In the genomic region with DNA sequence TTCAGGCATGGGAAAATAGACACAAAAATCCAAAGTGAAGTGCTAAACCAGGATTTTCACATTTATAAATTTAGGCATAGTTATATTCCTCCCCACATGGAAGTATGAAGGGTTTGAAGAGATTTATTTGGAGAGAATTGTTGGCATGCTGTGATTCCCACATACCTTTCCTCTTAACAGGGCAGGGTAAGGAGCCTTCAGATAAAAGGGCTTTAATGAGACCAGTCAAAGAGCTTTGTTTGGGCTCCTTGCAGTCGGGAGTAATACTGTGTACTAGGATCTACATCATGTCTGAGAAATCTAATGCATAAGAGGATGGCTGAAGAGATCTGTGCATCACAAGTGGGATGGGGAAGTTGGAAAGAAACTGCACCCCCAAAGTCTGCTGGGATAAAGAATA, we compare ENCODE assay signal across 18 cellular contexts.
A peak's percentile ranks its signal among the peaks of the same experiment; 100 is the strongest.
DNase-seq lines count a peak whose midpoint lies in the region; ATAC-seq and TF ChIP-seq lines count a peak whose summit lies in the region.
"Had no signal": no experiment of that assay in that cellular context is flagged by ENCODE, and none has a peak within 500 bp of the region (broad histone marks: within the 10 kb centered on the region; RNA-seq: fewer than 3 reads in every experiment).

No MANE protein-coding gene starts in this region.

- DNase-seq in AG10803 (ENCODE audit: low read depth), result peak; percentile 26
- DNase-seq in amniotic epithelial cell (ENCODE audit: low read depth), result peak; percentile 8
- DNase-seq in fibroblast of the aortic adventitia (ENCODE audit: low read depth), result peak; percentile 20
- peak; percentile 8 for DNase-seq in retinal pigment epithelial cell (ENCODE audit: low read depth)
- DNase-seq in mucosa of gallbladder (ENCODE audit: low spot score), result no peak
- DNase-seq: AML-193; BE2C; CD4-positive, alpha-beta T cell; CD8-positive, alpha-beta memory T cell; DMS 273 treated with DMSO at 0.1 percent for 48 hours; DMS79; GF-D8; H9 had no signal

- no peak for TF ChIP-seq CTCF in AG10803 (conservative IDR thresholded peaks at IDR 0.05; ENCODE audit: low read length)
- no peak for TF ChIP-seq CTCF in fibroblast of the aortic adventitia (IDR thresholded peaks at IDR 0.05; ENCODE audit: insufficient read depth, low read length)
- TF ChIP-seq CTCF in retinal pigment epithelial cell (conservative IDR thresholded peaks at IDR 0.05; ENCODE audit: low read depth, low read length), result no peak

- no peak for ATAC-seq in GM18867 (IDR thresholded peaks at IDR 0.05; ENCODE audit: unreplicated experiment)
- ATAC-seq in GM18520 (IDR thresholded peaks at IDR 0.05; ENCODE audit: unreplicated experiment), result no peak
- ATAC-seq: GM23338, HCT116 had no signal

- H3K4me3 ChIP-seq in AG10803 (ENCODE audit: low read length) (no peak overlapping the region), fibroblast of the aortic adventitia (ENCODE audit: low read depth, low read length) (no peak overlapping the region), retinal pigment epithelial cell (ENCODE audit: low read length) (no peak overlapping the region)
- H3K4me3 ChIP-seq: BLaER1 treated with 17β-estradiol and CSF1 and Interleukin-3, amounts not matched to agents 10 nM and 100 nM; GM23338 had no signal
